Comparison of ENCODE assay signal across 18 cellular contexts in the genomic region with DNA sequence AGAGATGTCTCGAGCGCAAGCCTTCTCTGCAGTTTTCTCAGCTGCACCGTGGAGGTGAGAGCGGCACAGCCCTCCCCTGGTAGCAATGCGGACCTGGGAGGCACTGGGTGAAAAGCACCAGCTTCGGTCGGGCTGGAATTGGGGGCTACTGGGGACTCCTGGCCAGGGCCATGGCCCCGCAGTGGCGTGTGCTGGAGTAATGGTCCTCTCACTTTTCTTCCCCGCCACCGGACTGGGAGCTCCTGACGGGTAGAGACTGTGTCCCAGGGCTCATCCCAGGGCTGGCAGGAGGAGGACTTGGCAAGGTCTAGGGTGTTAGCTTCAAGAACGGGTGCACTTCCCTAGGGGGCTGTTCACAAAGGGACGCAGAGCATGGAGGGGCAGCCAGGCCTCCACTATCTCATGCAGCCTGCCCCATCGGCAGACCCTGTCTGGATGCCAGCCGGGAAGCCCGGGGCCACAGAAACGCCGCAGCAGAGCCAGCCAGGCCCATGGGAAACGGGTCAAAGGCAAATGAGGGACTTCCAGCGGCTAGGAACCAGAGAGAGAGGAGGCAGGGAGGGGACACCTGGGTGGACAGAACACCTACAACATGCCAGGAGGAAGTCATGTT.
DNase-seq lines count a peak whose midpoint lies in the region; ATAC-seq, FAIRE-seq and TF ChIP-seq lines count a peak whose summit lies in the region.
"Had no signal": no experiment of that assay in that cellular context is flagged by ENCODE, and none has a peak within 500 bp of the region (broad histone marks: within the 10 kb centered on the region; RNA-seq: fewer than 3 reads in every experiment).

No MANE protein-coding gene starts in this region.

- H2BK120ac ChIP-seq in H1 (replicated peaks; ENCODE audit: low read depth, low read length), result no peak overlapping the region
- H2BK120ac ChIP-seq in neuronal stem cell (ENCODE audit: low read depth, low read length), result no peak overlapping the region

- H3K4me3 ChIP-seq in BLaER1 (no peak overlapping the region), H1 (ENCODE audit: extremely low read depth in 1 of 4, insufficient read depth in 2 of 4, low read depth in 3 of 4, low read length in 4 of 4) (no peak overlapping the region), neuronal stem cell (ENCODE audit: low read length in 2 of 2) (no peak overlapping the region)
- H3K4me3 ChIP-seq: BLaER1 treated with 17β-estradiol and CSF1 and Interleukin-3, amounts not matched to agents 10 nM and 100 nM; HAP-1 had no signal

- no peak overlapping the region for H3K9ac ChIP-seq in BLaER1
- no peak overlapping the region for H3K9ac ChIP-seq in H1 (replicated peaks in 1 of 4; ENCODE audit: extremely low read depth in 1 of 4, low read depth in 3 of 4, low read length in 3 of 4)
- no peak overlapping the region for H3K9ac ChIP-seq in neuronal stem cell (ENCODE audit: low read depth, low read length, poor library complexity)

- no peak overlapping the region for H2BK20ac ChIP-seq in H1 (ENCODE audit: low read length)

- POLR2A ChIA-PET in H1 (lab: Charles Lee; ENCODE audit: partially characterized antibody), result no interaction called here

- H3K9me3 ChIP-seq in BLaER1, result no peaks in the 10 kb centered on the region
- no peaks in the 10 kb centered on the region for H3K9me3 ChIP-seq in H1 (ENCODE audit: insufficient read depth in 2 of 2, low read depth in 1 of 2, low read length in 1 of 2)
- no peaks in the 10 kb centered on the region for H3K9me3 ChIP-seq in neuronal stem cell (replicated peaks in 1 of 2; ENCODE audit: control insufficient read depth in 2 of 2, insufficient read depth in 1 of 2, low read depth in 1 of 2, low read length in 2 of 2)

- DNase-seq in GM13976 (ENCODE audit: low spot score), result peak; percentile 15
- no peak for DNase-seq in H1 (ENCODE audit: low read depth in 1 of 2, low spot score in 2 of 2)
- no peak for DNase-seq in neuronal stem cell (ENCODE audit: low spot score)
- DNase-seq in MV-4-11 (lab: John Stamatoyannopoulos, UW), result no peak
- DNase-seq in H4 (ENCODE audit: low spot score), result no peak
- DNase-seq in DMS53 (lab: John Stamatoyannopoulos, UW), result no peak
- DNase-seq: CD4-positive, alpha-beta T cell; CD8-positive, alpha-beta memory T cell; DMS 273 treated with DMSO at 0.1 percent for 48 hours; DMS79 treated with DMSO at 0.1 percent for 48 hours; GF-D8 had no signal

- H3K14ac ChIP-seq in H1 (ENCODE audit: insufficient read length) (no peak overlapping the region), neuronal stem cell (ENCODE audit: low read length) (peak overlapping the region; percentile 31)

- CTCF ChIA-PET in H1 (lab: Charles Lee; ENCODE audit: partially characterized antibody), result interaction anchor here (0.5 to 0.9 kb wide), 3 partner anchors 164 to 519 kb away, joined by 3 to 5 read pairs (median 3); no protein-coding TSS in a partner anchor

- no peak for TF ChIP-seq EP300 in H1 (IDR thresholded peaks at IDR 0.05; ENCODE audit: borderline replicate concordance in 1 of 2, low read depth in 2 of 2, low read length in 2 of 2)

- H3K36me3 ChIP-seq in BLaER1 (no peaks in the 10 kb centered on the region), H1 (ENCODE audit: control insufficient read depth in 2 of 4, insufficient read depth in 4 of 4, low read length in 3 of 4) (no peaks in the 10 kb centered on the region), neuronal stem cell (replicated peaks in 1 of 2; ENCODE audit: control insufficient read depth in 2 of 2, insufficient read depth in 2 of 2, low read length in 2 of 2) (no peaks in the 10 kb centered on the region)
- H3K36me3 ChIP-seq: BLaER1 treated with 17β-estradiol and CSF1 and Interleukin-3, amounts not matched to agents 10 nM and 100 nM; HAP-1 had no signal

- H2BK5ac ChIP-seq in H1 (ENCODE audit: low read depth, low read length) (no peak overlapping the region), neuronal stem cell (ENCODE audit: low read length) (no peak overlapping the region)

- H3K18ac ChIP-seq in H1 (ENCODE audit: extremely low read depth, low read length) (no peak overlapping the region), neuronal stem cell (ENCODE audit: low read length) (no peak overlapping the region)

- peaks cover 25% of the 10 kb centered on the region for H3K4me1 ChIP-seq in BLaER1
- H3K4me1 ChIP-seq in H1 (replicated peaks in 1 of 4; ENCODE audit: control insufficient read depth in 3 of 4, insufficient read depth in 4 of 4, low read length in 3 of 4), result no peaks in the 10 kb centered on the region
- H3K4me1 ChIP-seq in neuronal stem cell (ENCODE audit: control insufficient read depth in 2 of 2, insufficient read depth in 1 of 2, low read depth in 1 of 2, low read length in 2 of 2), result no peaks in the 10 kb centered on the region
- H3K4me1 ChIP-seq: HAP-1 had no signal

- H3K4ac ChIP-seq in H1 (replicated peaks; ENCODE audit: insufficient read length, low read depth, low read length) (no peak overlapping the region), neuronal stem cell (ENCODE audit: low read length) (no peak overlapping the region)

- H4K91ac ChIP-seq in H1 (replicated peaks; ENCODE audit: insufficient read length, low read length), result no peak overlapping the region
- H4K91ac ChIP-seq in neuronal stem cell (ENCODE audit: low read depth, low read length, poor library complexity), result no peak overlapping the region

- H3K27me3 ChIP-seq in BLaER1 (no peaks in the 10 kb centered on the region), H1 (replicated peaks in 1 of 4; ENCODE audit: control insufficient read depth in 3 of 4, extremely low read depth in 1 of 4, insufficient read depth in 3 of 4, low read length in 3 of 4) (no peaks in the 10 kb centered on the region), neuronal stem cell (ENCODE audit: control insufficient read depth in 3 of 3, insufficient read depth in 3 of 3, low read depth in 1 of 3, low read length in 3 of 3) (peaks cover 0 to 3% (median 0%) of the 10 kb centered on the region in 3 experiments)
- H3K27me3 ChIP-seq: BLaER1 treated with 17β-estradiol and CSF1 and Interleukin-3, amounts not matched to agents 10 nM and 100 nM had no signal

- H3K79me1 ChIP-seq in H1 (ENCODE audit: low read depth, low read length), result no peaks in the 10 kb centered on the region
- H3K79me1 ChIP-seq in neuronal stem cell (ENCODE audit: low read depth, low read length), result no peaks in the 10 kb centered on the region

- no peak for TF ChIP-seq RAD21 in H1 (IDR thresholded peaks at IDR 0.05 in 1 of 2, conservative IDR thresholded peaks at IDR 0.05 in 1 of 2; ENCODE audit: low read depth in 2 of 2, low read length in 2 of 2)

- in situ Hi-C loops in GM13976 (cut with MboI; ENCODE audit: low sequenced_read_pairs, unreplicated experiment), result loop anchor here (10.0 kb wide), 1 partner anchor 829 kb away; no protein-coding TSS in a partner anchor

- H2AK5ac ChIP-seq in H1 (ENCODE audit: low read depth, low read length), result no peak overlapping the region
- H2AK5ac ChIP-seq in neuronal stem cell (ENCODE audit: low read depth, low read length), result no peak overlapping the region

- TF ChIP-seq CTCF in GM13976 (IDR thresholded peaks at IDR 0.05; ENCODE audit: borderline replicate concordance, control extremely low read depth, extremely low read depth, insufficient read depth, missing control alignments) (no peak), H1 (IDR thresholded peaks at IDR 0.05; ENCODE audit: control extremely low read depth in 1 of 3, insufficient read depth in 1 of 3, low read depth in 1 of 3, low read length in 3 of 3) (no peak)

- H3K27ac ChIP-seq in BLaER1 (no peak overlapping the region), H1 (ENCODE audit: low read depth, low read length) (no peak overlapping the region), neuronal stem cell (replicated peaks; ENCODE audit: low read length) (no peak overlapping the region)
- H3K27ac ChIP-seq: BLaER1 treated with 17β-estradiol and CSF1 and Interleukin-3, amounts not matched to agents 10 nM and 100 nM had no signal

- 89% methylated on average over 21 of the region's 21 CpGs; no CpG with 5 or more reads in 1 of the 2 experiments for WGBS in H1 (ENCODE audit: extremely low coverage in 1 of 2, insufficient coverage in 1 of 2, insufficient read length in 1 of 2, insufficient replicate concordance in 2 of 2, low coverage in 1 of 2, low lambda C conversion rate in 2 of 2, missing lambda C conversion rate in 1 of 2), 2 experiments
- WGBS in neuronal stem cell (ENCODE audit: extremely low coverage in 2 of 2, insufficient read length in 2 of 2, insufficient replicate concordance in 1 of 2), 2 donors, result no CpG with 5 or more reads among the region's 21 CpGs

- H2AFZ ChIP-seq in H1 (ENCODE audit: low read length), result no peak overlapping the region
- no peak overlapping the region for H2AFZ ChIP-seq in neuronal stem cell (ENCODE audit: low read length)

- FAIRE-seq in H1 (lab: Jason Lieb, UNC), result no peak
- FAIRE-seq: D721Med, GM12892, H54 had no signal

- no peak overlapping the region for H3K23ac ChIP-seq in H1 (ENCODE audit: insufficient read length)
- no peak overlapping the region for H3K23ac ChIP-seq in neuronal stem cell (ENCODE audit: low read depth, low read length, poor library complexity)

- H2BK12ac ChIP-seq in H1 (ENCODE audit: low read depth, low read length), result no peak overlapping the region
- H2BK12ac ChIP-seq in neuronal stem cell (ENCODE audit: low read length), result no peak overlapping the region

- H2BK15ac ChIP-seq in H1 (ENCODE audit: low read length) (no peak overlapping the region), neuronal stem cell (ENCODE audit: low read length) (no peak overlapping the region)

- H3K23me2 ChIP-seq in H1 (ENCODE audit: low read depth, low read length), result 0 out of 2 replicates have a peak, but pooled peaks cover 2% of the 10 kb centered on the region

- no peak overlapping the region for H4K5ac ChIP-seq in H1 (ENCODE audit: insufficient read length, low read depth, low read length)

- no peak for ATAC-seq in HG02981 (IDR thresholded peaks at IDR 0.05; ENCODE audit: unreplicated experiment)

- H4K20me1 ChIP-seq in BLaER1 (no peaks in the 10 kb centered on the region), H1 (replicated peaks in 1 of 2; ENCODE audit: control insufficient read depth in 1 of 2, insufficient read depth in 2 of 2, low read length in 2 of 2) (no peaks in the 10 kb centered on the region)
- H4K20me1 ChIP-seq: BLaER1 treated with 17β-estradiol and CSF1 and Interleukin-3, amounts not matched to agents 10 nM and 100 nM had no signal

- H4K8ac ChIP-seq in H1 (ENCODE audit: extremely low read depth, insufficient read depth, low read length) (peak overlapping the region; percentile 89; the same call in 1 of the 2 replicates), neuronal stem cell (ENCODE audit: low read depth, low read length) (no peak overlapping the region)

- TF ChIP-seq POLR2A in H1 (IDR thresholded peaks at IDR 0.05; ENCODE audit: control extremely low read depth in 1 of 2, low read depth in 2 of 2, low read length in 2 of 2), result no peak

- no peak overlapping the region for H3K56ac ChIP-seq in H1 (replicated peaks; ENCODE audit: insufficient read length, low read depth, low read length)

- no peaks in the 10 kb centered on the region for H3K79me2 ChIP-seq in H1 (ENCODE audit: control insufficient read depth in 1 of 2, insufficient read depth in 2 of 2, low read length in 2 of 2)

- H3K4me2 ChIP-seq in BLaER1, result peak overlapping the region; percentile 75; the same call in 1 of the 2 replicates
- no peak overlapping the region for H3K4me2 ChIP-seq in H1 (ENCODE audit: insufficient read depth in 1 of 2, low read depth in 2 of 2, low read length in 2 of 2)
- no peak overlapping the region for H3K4me2 ChIP-seq in neuronal stem cell (ENCODE audit: insufficient read depth, low read length, poor library complexity, severe bottlenecking)
